In genomic region chr2:205776139-205776538, GRCh38 we compare ENCODE assay signal across 9 cellular contexts.
DNase-seq lines count a peak whose midpoint lies in the region; ATAC-seq and TF ChIP-seq lines count a peak whose summit lies in the region.
"Had no signal": no experiment of that assay in that cellular context is flagged by ENCODE, and none has a peak within 500 bp of the region (broad histone marks: within the 10 kb centered on the region; RNA-seq: fewer than 3 reads in every experiment).

No MANE protein-coding gene starts in this region.

- no TSS peak for BruUV-seq in Caco-2 (replicated peaks; lab: Mats Ljungman, UMichigan)

- peaks cover 10% of the 10 kb centered on the region for H3K36me3 Mint-ChIP-seq in Caco-2 (ENCODE audit: insufficient read depth, unreplicated experiment)
- peaks cover 6% of the 10 kb centered on the region for H3K36me3 Mint-ChIP-seq in type B pancreatic cell
- H3K36me3 Mint-ChIP-seq: natural killer cell treated with Interleukin-12 subunit alpha and Interleukin-12 subunit beta and Interleukin-15 and Interleukin-18, amount 100 ng/mL, for 72 hours had no signal

- H3K4me1 Mint-ChIP-seq in Caco-2 (ENCODE audit: low read depth, unreplicated experiment): peaks cover 4% of the 10 kb centered on the region
- peaks cover 13% of the 10 kb centered on the region for H3K4me1 Mint-ChIP-seq in type B pancreatic cell (ENCODE audit: unreplicated experiment)

- CTCF ChIA-PET in Caco-2 (lab: Charles Lee): interaction anchor here (2.9 kb wide), 1 partner anchor 150 kb away, joined by 12 read pairs; no protein-coding TSS in a partner anchor

- peak; percentile 68 to 80 for TF ChIP-seq CTCF in Caco-2 (IDR thresholded peaks at IDR 0.05; ENCODE audit: insufficient read depth in 1 of 2, low read depth in 1 of 2, low read length in 1 of 2, severe bottlenecking in 1 of 2, unreplicated experiment in 1 of 2)
- peak; percentile 87 for TF ChIP-seq CTCF in NB4 (IDR thresholded peaks at IDR 0.05; ENCODE audit: low read depth, low read length)
- peak; percentile 70 to 94 (median 85) for TF ChIP-seq CTCF in body of pancreas (IDR thresholded peaks at IDR 0.05)
- peak; percentile 74 for TF ChIP-seq CTCF in type B pancreatic cell (conservative IDR thresholded peaks at IDR 0.05)

- H3K4me3 Mint-ChIP-seq in Caco-2 (ENCODE audit: unreplicated experiment) (no peak overlapping the region), type B pancreatic cell (no peak overlapping the region)
- H3K4me3 Mint-ChIP-seq: natural killer cell treated with Interleukin-12 subunit alpha and Interleukin-12 subunit beta and Interleukin-15 and Interleukin-18, amount 100 ng/mL, for 72 hours had no signal

- H3K27me3 Mint-ChIP-seq in Caco-2 (ENCODE audit: insufficient read depth, unreplicated experiment) (no peaks in the 10 kb centered on the region), type B pancreatic cell (peaks cover 3% of the 10 kb centered on the region)

- no peaks in the 10 kb centered on the region for H3K36me3 ChIP-seq in Caco-2 (ENCODE audit: control insufficient read depth, insufficient read depth, low read length)
- H3K36me3 ChIP-seq in body of pancreas (replicated peaks in 1 of 2; ENCODE audit: insufficient read depth in 1 of 2, low read depth in 2 of 2): no peaks in the 10 kb centered on the region

- peak; percentile 71 to 74 for DNase-seq in Caco-2
- DNase-seq in GM19240 (ENCODE audit: insufficient read length, low spot score): peak; percentile 19
- DNase-seq in NB4 (ENCODE audit: low read depth): peak; percentile 74
- DNase-seq in body of pancreas: peak; percentile 81 to 87 (median 82)
- DNase-seq in left lobe of liver (ENCODE audit: low spot score): peak; percentile 79
- no peak for DNase-seq in type B pancreatic cell (ENCODE audit: extremely low spot score, unreplicated experiment)
- no peak for DNase-seq in DMS79 treated with DMSO at 0.1 percent for 48 hours (lab: John Stamatoyannopoulos, UW)

- H3K9me3 Mint-ChIP-seq in Caco-2 (ENCODE audit: unreplicated experiment) (no peaks in the 10 kb centered on the region), type B pancreatic cell (no peaks in the 10 kb centered on the region)
- H3K9me3 Mint-ChIP-seq: natural killer cell treated with Interleukin-12 subunit alpha and Interleukin-12 subunit beta and Interleukin-15 and Interleukin-18, amount 100 ng/mL, for 72 hours had no signal

- H3K27me3 ChIP-seq in Caco-2 (replicated peaks; ENCODE audit: control insufficient read depth, insufficient read depth, low read length) (no peaks in the 10 kb centered on the region), body of pancreas (no peaks in the 10 kb centered on the region)

- H3K27ac ChIP-seq in body of pancreas: no peak overlapping the region

- TF ChIP-seq POLR2A in NB4 (IDR thresholded peaks at IDR 0.05; ENCODE audit: extremely low read depth, insufficient read length): no peak
- TF ChIP-seq POLR2A in body of pancreas (IDR thresholded peaks at IDR 0.05): no peak
- TF ChIP-seq POLR2A in GM18505 (IDR thresholded peaks at IDR 0.05; ENCODE audit: borderline replicate concordance, extremely low read depth, insufficient read depth, insufficient read length): no peak

- no peak overlapping the region for H3K27ac Mint-ChIP-seq in Caco-2 (ENCODE audit: unreplicated experiment)
- H3K27ac Mint-ChIP-seq in type B pancreatic cell: no peak overlapping the region
- H3K27ac Mint-ChIP-seq: natural killer cell treated with Interleukin-12 subunit alpha and Interleukin-12 subunit beta and Interleukin-15 and Interleukin-18, amount 100 ng/mL, for 72 hours had no signal

- peak; percentile 88 for ATAC-seq in body of pancreas
- peak; percentile 99 for ATAC-seq in left lobe of liver
- no peak for ATAC-seq in GM18505 (IDR thresholded peaks at IDR 0.05; ENCODE audit: unreplicated experiment)

- H3K4me1 ChIP-seq in Caco-2: peaks cover 12% of the 10 kb centered on the region
- peaks cover 3% of the 10 kb centered on the region for H3K4me1 ChIP-seq in body of pancreas

- no peak overlapping the region for H3K4me3 ChIP-seq in Caco-2 (ENCODE audit: low read depth, low read length)
- H3K4me3 ChIP-seq in NB4 (ENCODE audit: low read depth, low read length): no peak overlapping the region
- H3K4me3 ChIP-seq in body of pancreas: no peak overlapping the region

- H3K9me3 ChIP-seq in Caco-2: no peaks in the 10 kb centered on the region
- H3K9me3 ChIP-seq in body of pancreas: no peaks in the 10 kb centered on the region

- WGBS in body of pancreas, 2 donors: 43 to 45% methylated on average over 19 of the region's 19 CpGs

- intact Hi-C loops in Caco-2 (cut with micrococcal nuclease; ENCODE audit: unreplicated experiment) (loop anchor here (2.0 kb wide), 1 partner anchor 173 kb away; no protein-coding TSS in a partner anchor), body of pancreas (cut with DNase I) (no loop called here)

- POLR2A ChIA-PET in Caco-2 (lab: Charles Lee): no interaction called here

Comparison
In these comparisons a context has a peak if more than half of its experiments do, and no peak if none do; other contexts are left out.
1. DNase-seq: peak in Caco-2 (2 of 2), GM19240 (single experiment), NB4 (single experiment), body of pancreas (4 of 4) and left lobe of liver (single experiment); none in type B pancreatic cell (single experiment) and DMS79 treated with DMSO at 0.1 percent for 48 hours (single experiment).
2. Peak in every context shown above with its lines, with median percentiles within 50 percentile points of each other: CTCF ChIP-seq.